In genomic region chr14:31893156-31893813, GRCh38 we compare ENCODE assay signal across 19 cellular contexts.
DNase-seq lines count a peak whose midpoint lies in the region; ATAC-seq and TF ChIP-seq lines count a peak whose summit lies in the region.
"Had no signal": no experiment of that assay in that cellular context is flagged by ENCODE, and none has a peak within 500 bp of the region (broad histone marks: within the 10 kb centered on the region; RNA-seq: fewer than 3 reads in every experiment).

No MANE protein-coding gene starts in this region.

- no peak for DNase-seq in H9
- DNase-seq in RPMI8226 = peak; percentile 51
- no peak for DNase-seq in left ventricle myocardium inferior
- peak; percentile 23 for DNase-seq in progenitor cell of endocrine pancreas (ENCODE audit: low spot score, unreplicated experiment)
- DNase-seq in SHP77 (lab: John Stamatoyannopoulos, UW) = no peak
- DNase-seq in HCEC 1CT = no peak
- DNase-seq in NCI-H345 (lab: John Stamatoyannopoulos, UW) = no peak
- DNase-seq: activated CD4-positive, alpha-beta T cell treated with anti-CD3 and anti-CD28 coated beads, Interleukin-2, amount 10 ng/mL, durations not matched to agents 7 days and 5 days; amniotic stem cell; cortex of kidney; GDM1; NCI-H1092 treated with DMSO at 0.1 percent for 48 hours; NCI-H526 treated with DMSO at 0.1 percent for 48 hours; stimulated activated CD4-positive, alpha-beta T cell treated with anti-CD3 and anti-CD28 coated beads, Interleukin-4, amount 100 ng/mL, for 4 hours; stimulated activated naive CD4-positive, alpha-beta T cell; T1000; uterus had no signal

- H3K4ac ChIP-seq in H9 (ENCODE audit: low read depth, low read length) = no peak overlapping the region

- no peak overlapping the region for H3K23ac ChIP-seq in H9 (ENCODE audit: insufficient read length, low read depth, low read length)

- peak overlapping the region in 1 of 3 experiments; percentile 34; a peak in 1 of 7 replicates for H3K27ac Mint-ChIP-seq in H9
- H3K27ac Mint-ChIP-seq in progenitor cell of endocrine pancreas = peak overlapping the region; percentile 15
- H3K27ac Mint-ChIP-seq: activated CD4-positive, alpha-beta T cell treated with anti-CD3 and anti-CD28 coated beads, Interleukin-2, amount 10 ng/mL, durations not matched to agents 7 days and 5 days had no signal

- no peak overlapping the region for H3T11ph ChIP-seq in H9 (ENCODE audit: low read length)

- H3K9ac ChIP-seq in H9 (ENCODE audit: extremely low read depth, insufficient read length, low read length) = no peak overlapping the region
- H3K9ac ChIP-seq: BLaER1 had no signal

- H2AK5ac ChIP-seq in H9 (ENCODE audit: insufficient read length, low read length) = no peak overlapping the region

- intact Hi-C loops in left ventricle myocardium inferior (cut with micrococcal nuclease) = no loop called here

- no peak overlapping the region for H2BK12ac ChIP-seq in H9 (ENCODE audit: insufficient read length, low read depth, low read length)

- H2BK20ac ChIP-seq in H9 (ENCODE audit: low read depth, low read length, poor library complexity, severe bottlenecking) = no peak overlapping the region

- H3K23me2 ChIP-seq in H9 (ENCODE audit: insufficient read length, low read depth, low read length, poor library complexity, severe bottlenecking) = no peaks in the 10 kb centered on the region

- H3K9me3 Mint-ChIP-seq in H9 (no peaks in the 10 kb centered on the region; a peak in 1 of 5 replicates), progenitor cell of endocrine pancreas (ENCODE audit: low read depth) (no peaks in the 10 kb centered on the region)
- H3K9me3 Mint-ChIP-seq: activated CD4-positive, alpha-beta T cell treated with anti-CD3 and anti-CD28 coated beads, Interleukin-2, amount 10 ng/mL, durations not matched to agents 7 days and 5 days had no signal

- H3K79me2 ChIP-seq in H9 (ENCODE audit: insufficient read depth, low read length) = no peaks in the 10 kb centered on the region

- no peak overlapping the region for H4K5ac ChIP-seq in H9 (ENCODE audit: insufficient read length, low read depth, low read length)

- H3K4me1 ChIP-seq in H9 (ENCODE audit: insufficient read depth, low read length) (peaks cover 5% of the 10 kb centered on the region; the same call in 1 of the 2 replicates), left ventricle myocardium inferior (peaks cover 44% of the 10 kb centered on the region)
- H3K4me1 ChIP-seq: BLaER1, uterus had no signal

- no peaks in the 10 kb centered on the region for H3K79me1 ChIP-seq in H9 (ENCODE audit: insufficient read depth, low read depth, low read length, poor library complexity, severe bottlenecking)

- H3K56ac ChIP-seq in H9 (ENCODE audit: insufficient read length, low read depth, low read length) = no peak overlapping the region

- H2AFZ ChIP-seq in H9 (ENCODE audit: low read length) = no peak overlapping the region

- H3K4me3 ChIP-seq in left ventricle myocardium inferior = no peak overlapping the region
- H3K4me3 ChIP-seq: BLaER1, uterus had no signal

- peak overlapping the region; percentile 19; the same call in 1 of the 2 replicates for H3K14ac ChIP-seq in H9 (ENCODE audit: insufficient read depth, low read length)

- no peak overlapping the region for H2BK120ac ChIP-seq in H9 (ENCODE audit: low read depth, low read length, poor library complexity, severe bottlenecking)

- H2BK5ac ChIP-seq in H9 (ENCODE audit: insufficient read length, low read length) = no peak overlapping the region

- no CpG with 5 or more reads among the region's 6 CpGs for WGBS in H9 (ENCODE audit: extremely low coverage, insufficient read length, low lambda C conversion rate)

- no peak overlapping the region for H2BK15ac ChIP-seq in H9 (ENCODE audit: low read depth, low read length)

- ATAC-seq in esophagus mucosa = no peak

- no peak overlapping the region for H3K18ac ChIP-seq in H9 (ENCODE audit: insufficient read length, low read depth, low read length)

- H3K27ac ChIP-seq in H9 (ENCODE audit: insufficient read length, low read depth, low read length) = no peak overlapping the region
- peak overlapping the region; percentile 75 for H3K27ac ChIP-seq in left ventricle myocardium inferior (replicated peaks)
- H3K27ac ChIP-seq: BLaER1, uterus had no signal

- H4K20me1 ChIP-seq in H9 (ENCODE audit: control insufficient read depth, insufficient read depth, insufficient read length) = no peaks in the 10 kb centered on the region
- H4K20me1 ChIP-seq: BLaER1 had no signal

- H3K36me3 Mint-ChIP-seq in H9 (ENCODE audit: insufficient read depth in 1 of 3, low read depth in 3 of 3) (no peaks in the 10 kb centered on the region), progenitor cell of endocrine pancreas (ENCODE audit: insufficient read depth) (no peaks in the 10 kb centered on the region)

- TF ChIP-seq CTCF in H9 (conservative IDR thresholded peaks at IDR 0.05) = no peak
- no peak for TF ChIP-seq CTCF in left ventricle myocardium inferior (IDR thresholded peaks at IDR 0.05; ENCODE audit: borderline replicate concordance)
- TF ChIP-seq CTCF in progenitor cell of endocrine pancreas (IDR thresholded peaks at IDR 0.05; ENCODE audit: unreplicated experiment) = no peak

- no peak overlapping the region for H4K8ac ChIP-seq in H9 (replicated peaks; ENCODE audit: insufficient read length, low read depth, low read length)

- no peak overlapping the region for H3K4me2 ChIP-seq in H9 (ENCODE audit: insufficient read depth, insufficient read length, low read length)
- H3K4me2 ChIP-seq: BLaER1 had no signal

- H3K36me3 ChIP-seq in left ventricle myocardium inferior = no peaks in the 10 kb centered on the region
- H3K36me3 ChIP-seq: BLaER1, uterus had no signal

- H3K4me3 Mint-ChIP-seq in H9 (no peak overlapping the region), progenitor cell of endocrine pancreas (ENCODE audit: low read depth) (peak overlapping the region; percentile 12)
- H3K4me3 Mint-ChIP-seq: activated CD4-positive, alpha-beta T cell treated with anti-CD3 and anti-CD28 coated beads, Interleukin-2, amount 10 ng/mL, durations not matched to agents 7 days and 5 days had no signal

- H3K4me1 Mint-ChIP-seq in H9 (peaks cover 35 to 37% of the 10 kb centered on the region in 2 experiments), progenitor cell of endocrine pancreas (ENCODE audit: low read depth) (peaks cover 35% of the 10 kb centered on the region)
- H3K4me1 Mint-ChIP-seq: activated CD4-positive, alpha-beta T cell treated with anti-CD3 and anti-CD28 coated beads, Interleukin-2, amount 10 ng/mL, durations not matched to agents 7 days and 5 days had no signal

- no peak overlapping the region for H4K91ac ChIP-seq in H9 (ENCODE audit: insufficient read length, low read depth, low read length)

- H3K27me3 Mint-ChIP-seq in H9 (ENCODE audit: low read depth) (no peaks in the 10 kb centered on the region; the same call in 1 of the 2 replicates), progenitor cell of endocrine pancreas (peaks cover 7% of the 10 kb centered on the region)
- H3K27me3 Mint-ChIP-seq: activated CD4-positive, alpha-beta T cell treated with anti-CD3 and anti-CD28 coated beads, Interleukin-2, amount 10 ng/mL, durations not matched to agents 7 days and 5 days had no signal

- no peaks in the 10 kb centered on the region for H3K27me3 ChIP-seq in H9 (ENCODE audit: insufficient read depth, low read length)
- H3K27me3 ChIP-seq in left ventricle myocardium inferior (ENCODE audit: low read depth) = no peaks in the 10 kb centered on the region
- H3K27me3 ChIP-seq: BLaER1, uterus had no signal

- no peaks in the 10 kb centered on the region for H3K9me3 ChIP-seq in H9 (ENCODE audit: control insufficient read depth, low read depth, low read length)
- H3K9me3 ChIP-seq in left ventricle myocardium inferior (replicated peaks) = no peaks in the 10 kb centered on the region
- H3K9me3 ChIP-seq: BLaER1, uterus had no signal

Comparison
In these comparisons a context has a peak if more than half of its experiments do, and no peak if none do; other contexts are left out.
1. DNase-seq: peak in RPMI8226 (single experiment) and progenitor cell of endocrine pancreas (single experiment); none in H9 (single experiment), left ventricle myocardium inferior (single experiment), SHP77 (0 of 2), HCEC 1CT (single experiment) and NCI-H345 (single experiment).